10 cellular contexts compared by ENCODE assay signal in genomic region chr2:135657806-135658582, GRCh38.
A peak's percentile ranks its signal among the peaks of the same experiment; 100 is the strongest.
DNase-seq lines count a peak whose midpoint lies in the region; ATAC-seq and TF ChIP-seq lines count a peak whose summit lies in the region.
"Had no signal": no experiment of that assay in that cellular context is flagged by ENCODE, and none has a peak within 500 bp of the region (broad histone marks: within the 10 kb centered on the region; RNA-seq: fewer than 3 reads in every experiment).

No MANE protein-coding gene starts in this region.

- H3K27me3 Mint-ChIP-seq in T-helper 1 cell treated with Interleukin-12 subunit alpha and Interleukin-12 subunit beta and Interleukin-4 antibody, amounts not matched to agents 30 μg/mL and 1 μg/mL, for 36 hours (ENCODE audit: low read depth): no peaks in the 10 kb centered on the region
- H3K27me3 Mint-ChIP-seq in activated T-cell treated with anti-CD3 and anti-CD28 coated beads, Interleukin-2, amount 50 U/mL, for 24 hours: no peaks in the 10 kb centered on the region
- H3K27me3 Mint-ChIP-seq in nephron progenitor cell (ENCODE audit: low read depth, poor library complexity): no peaks in the 10 kb centered on the region
- H3K27me3 Mint-ChIP-seq in stimulated activated naive CD8-positive, alpha-beta T cell treated with anti-CD3 and anti-CD28 coated beads, Interleukin-15, amount 100 ng/mL, for 72 hours: no peaks in the 10 kb centered on the region

- peak overlapping the region; percentile 60 for H3K4me3 Mint-ChIP-seq in T-helper 1 cell treated with Interleukin-12 subunit alpha and Interleukin-12 subunit beta and Interleukin-4 antibody, amounts not matched to agents 30 μg/mL and 1 μg/mL, for 36 hours
- H3K4me3 Mint-ChIP-seq in activated T-cell treated with anti-CD3 and anti-CD28 coated beads, Interleukin-2, amount 50 U/mL, for 24 hours: peak overlapping the region; percentile 66
- no peak overlapping the region for H3K4me3 Mint-ChIP-seq in nephron progenitor cell
- H3K4me3 Mint-ChIP-seq in stimulated activated naive CD8-positive, alpha-beta T cell treated with anti-CD3 and anti-CD28 coated beads, Interleukin-15, amount 100 ng/mL, for 72 hours: peak overlapping the region; percentile 73 to 77

- peak; percentile 72 for ATAC-seq in stimulated activated naive CD8-positive, alpha-beta T cell treated with anti-CD3 and anti-CD28 coated beads, Interleukin-15, amount 100 ng/mL, for 72 hours

- no peaks in the 10 kb centered on the region for H3K9me3 Mint-ChIP-seq in T-helper 1 cell treated with Interleukin-12 subunit alpha and Interleukin-12 subunit beta and Interleukin-4 antibody, amounts not matched to agents 30 μg/mL and 1 μg/mL, for 36 hours
- H3K9me3 Mint-ChIP-seq in activated T-cell treated with anti-CD3 and anti-CD28 coated beads, Interleukin-2, amount 50 U/mL, for 24 hours: no peaks in the 10 kb centered on the region
- no peaks in the 10 kb centered on the region for H3K9me3 Mint-ChIP-seq in nephron progenitor cell
- H3K9me3 Mint-ChIP-seq in stimulated activated naive CD8-positive, alpha-beta T cell treated with anti-CD3 and anti-CD28 coated beads, Interleukin-15, amount 100 ng/mL, for 72 hours: no peaks in the 10 kb centered on the region

- DNase-seq in activated T-cell treated with anti-CD3 and anti-CD28 coated beads, Interleukin-2, amount 50 U/mL, for 24 hours: peak; percentile 55
- DNase-seq in nephron progenitor cell: no peak
- DNase-seq in stimulated activated naive CD8-positive, alpha-beta T cell treated with anti-CD3 and anti-CD28 coated beads, Interleukin-15, amount 100 ng/mL, for 72 hours: peak; percentile 42 to 62
- no peak for DNase-seq in DMS 273 (lab: John Stamatoyannopoulos, UW; ENCODE audit: unreplicated experiment)
- DNase-seq in AML-193 (lab: John Stamatoyannopoulos, UW): no peak
- DNase-seq in DMS 273 treated with DMSO at 0.1 percent for 48 hours (lab: John Stamatoyannopoulos, UW): no peak
- DNase-seq: foreskin melanocyte, mesenchymal stem cell, NCI-H2227 treated with DMSO at 0.1 percent for 48 hours had no signal

- peak overlapping the region; percentile 69 for H3K27ac Mint-ChIP-seq in T-helper 1 cell treated with Interleukin-12 subunit alpha and Interleukin-12 subunit beta and Interleukin-4 antibody, amounts not matched to agents 30 μg/mL and 1 μg/mL, for 36 hours
- peak overlapping the region; percentile 91 for H3K27ac Mint-ChIP-seq in activated T-cell treated with anti-CD3 and anti-CD28 coated beads, Interleukin-2, amount 50 U/mL, for 24 hours
- peak overlapping the region; percentile 80 for H3K27ac Mint-ChIP-seq in nephron progenitor cell
- H3K27ac Mint-ChIP-seq in stimulated activated naive CD8-positive, alpha-beta T cell treated with anti-CD3 and anti-CD28 coated beads, Interleukin-15, amount 100 ng/mL, for 72 hours: peak overlapping the region; percentile 82 to 90

- peaks cover 28% of the 10 kb centered on the region for H3K36me3 Mint-ChIP-seq in T-helper 1 cell treated with Interleukin-12 subunit alpha and Interleukin-12 subunit beta and Interleukin-4 antibody, amounts not matched to agents 30 μg/mL and 1 μg/mL, for 36 hours (ENCODE audit: low read depth)
- peaks cover 78% of the 10 kb centered on the region for H3K36me3 Mint-ChIP-seq in activated T-cell treated with anti-CD3 and anti-CD28 coated beads, Interleukin-2, amount 50 U/mL, for 24 hours (ENCODE audit: low read depth)
- H3K36me3 Mint-ChIP-seq in nephron progenitor cell (ENCODE audit: low read depth): peaks cover 59% of the 10 kb centered on the region

- TF ChIP-seq CTCF in nephron progenitor cell (IDR thresholded peaks at IDR 0.05): no peak

- peaks cover 15% of the 10 kb centered on the region for H3K4me1 Mint-ChIP-seq in T-helper 1 cell treated with Interleukin-12 subunit alpha and Interleukin-12 subunit beta and Interleukin-4 antibody, amounts not matched to agents 30 μg/mL and 1 μg/mL, for 36 hours (ENCODE audit: low read depth)
- H3K4me1 Mint-ChIP-seq in activated T-cell treated with anti-CD3 and anti-CD28 coated beads, Interleukin-2, amount 50 U/mL, for 24 hours (ENCODE audit: low read depth): peaks cover 29% of the 10 kb centered on the region
- no peaks in the 10 kb centered on the region for H3K4me1 Mint-ChIP-seq in nephron progenitor cell
- H3K4me1 Mint-ChIP-seq in stimulated activated naive CD8-positive, alpha-beta T cell treated with anti-CD3 and anti-CD28 coated beads, Interleukin-15, amount 100 ng/mL, for 72 hours: peaks cover 17% of the 10 kb centered on the region

Comparison
In these comparisons a context has a peak if more than half of its experiments do, and no peak if none do; other contexts are left out.
1. DNase-seq: peak in activated T-cell treated with anti-CD3 and anti-CD28 coated beads, Interleukin-2, amount 50 U/mL, for 24 hours (single experiment) and stimulated activated naive CD8-positive, alpha-beta T cell treated with anti-CD3 and anti-CD28 coated beads, Interleukin-15, amount 100 ng/mL, for 72 hours (2 of 2); none in nephron progenitor cell (single experiment), DMS 273 (single experiment), AML-193 (0 of 2) and DMS 273 treated with DMSO at 0.1 percent for 48 hours (single experiment).
2. Peak in every context shown above with its lines, with median percentiles within 50 percentile points of each other: H3K27ac Mint-ChIP-seq.